8 cellular contexts compared by ENCODE assay signal in the genomic region with DNA sequence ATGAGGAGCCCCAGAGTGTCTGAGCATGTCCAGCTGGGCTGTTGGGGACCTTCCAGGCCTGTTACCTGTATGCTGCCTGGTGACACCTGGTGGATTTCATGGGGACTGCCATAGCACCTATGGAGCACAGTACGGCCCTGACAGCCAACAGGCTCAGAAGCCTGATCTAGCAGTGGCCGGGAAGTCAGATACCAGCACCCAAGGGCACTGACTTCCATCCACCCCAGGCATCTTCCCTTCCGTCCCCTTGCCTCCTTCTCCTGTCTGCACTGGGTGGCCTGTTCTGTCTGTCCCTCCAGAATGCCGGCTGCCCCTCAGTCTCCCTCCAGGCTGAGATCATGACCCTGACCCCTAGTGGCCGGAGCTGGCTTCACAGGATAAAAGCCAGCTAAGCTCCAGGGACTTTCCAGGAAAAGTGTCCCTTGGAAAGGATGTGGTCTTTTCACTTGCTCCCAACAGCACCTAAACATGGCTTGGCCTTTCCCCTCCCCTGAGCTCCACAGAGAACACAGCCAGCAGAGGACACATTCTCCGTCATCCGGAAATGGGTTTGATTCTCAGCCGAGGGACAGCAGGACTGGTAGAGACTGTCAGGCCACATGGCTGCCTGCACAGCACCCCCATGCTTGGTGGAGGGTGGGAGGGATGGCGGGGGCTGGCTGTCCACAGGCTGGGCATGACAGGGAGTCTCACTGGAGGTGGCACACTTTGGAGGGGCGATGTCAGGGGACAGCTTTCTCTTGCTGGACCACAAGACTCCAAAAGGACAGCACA. TPM values are rescaled to one million over a fixed set of nuclear protein-coding genes. Genes with fewer than 3 reads are reported as not detected.
DNase-seq lines count a peak whose midpoint lies in the region; ATAC-seq, FAIRE-seq and TF ChIP-seq lines count a peak whose summit lies in the region.

No MANE protein-coding gene starts in this region.

- peak overlapping the region; percentile 32 for H3K4me3 Mint-ChIP-seq in T-helper 1 cell treated with Interleukin-12 subunit alpha and Interleukin-12 subunit beta and Interleukin-4 antibody, amounts not matched to agents 30 μg/mL and 1 μg/mL, for 36 hours

- no TSS peak for BruUV-seq in HepG2 (replicated peaks; lab: Mats Ljungman, UMichigan)

- no peaks in the 10 kb centered on the region for H3K27me3 ChIP-seq in HepG2 (ENCODE audit: control insufficient read depth in 1 of 2, insufficient read depth in 2 of 2, low read length in 2 of 2)

- H3K27ac Mint-ChIP-seq in T-helper 1 cell treated with Interleukin-12 subunit alpha and Interleukin-12 subunit beta and Interleukin-4 antibody, amounts not matched to agents 30 μg/mL and 1 μg/mL, for 36 hours: peak overlapping the region; percentile 46

- peak; percentile 57 for FAIRE-seq in HepG2 (lab: Jason Lieb, UNC)

- in situ Hi-C loops in HepG2 (cut with HindIII; ENCODE audit: extremely low pct_ligation_motif_present, low pct_unique_long_range_greater_than_20kb): no loop called here

- peaks cover 14% of the 10 kb centered on the region for H3K36me3 Mint-ChIP-seq in T-helper 1 cell treated with Interleukin-12 subunit alpha and Interleukin-12 subunit beta and Interleukin-4 antibody, amounts not matched to agents 30 μg/mL and 1 μg/mL, for 36 hours (ENCODE audit: low read depth)

- no peak for TF ChIP-seq POLR2A in GM18505 (IDR thresholded peaks at IDR 0.05; ENCODE audit: borderline replicate concordance, extremely low read depth, insufficient read depth, insufficient read length)
- no peak for TF ChIP-seq POLR2A in HepG2 (IDR thresholded peaks at IDR 0.05; ENCODE audit: insufficient read depth in 1 of 2, low read depth in 2 of 2, low read length in 2 of 2)

- H4K20me1 ChIP-seq in HepG2 (ENCODE audit: insufficient read depth, low read length): peaks cover 4% of the 10 kb centered on the region

- peaks cover 4% of the 10 kb centered on the region for H3K27me3 Mint-ChIP-seq in T-helper 1 cell treated with Interleukin-12 subunit alpha and Interleukin-12 subunit beta and Interleukin-4 antibody, amounts not matched to agents 30 μg/mL and 1 μg/mL, for 36 hours (ENCODE audit: low read depth)

- peaks cover 3% of the 10 kb centered on the region for H3K4me1 ChIP-seq in HepG2 (ENCODE audit: insufficient read depth, low read length)

- DNase-seq in cardiac fibroblast (ENCODE audit: low read depth in 2 of 2) (peak; percentile 61 to 70), HepG2 (ENCODE audit: low spot score) (peak; percentile 67), mesenteric fat pad (ENCODE audit: low spot score) (no peak), NCI-H524 (lab: John Stamatoyannopoulos, UW) (no peak)
- DNase-seq in stimulated activated CD8-positive, alpha-beta memory T cell treated with anti-CD3 and anti-CD28 coated beads, Interleukin-15, amount 100 ng/mL, for 1 hour (ENCODE audit: low read depth): peak; percentile 42

- ATAC-seq in GM18505 (IDR thresholded peaks at IDR 0.05; ENCODE audit: unreplicated experiment): peak; percentile 61
- ATAC-seq in HG03025 (IDR thresholded peaks at IDR 0.05; ENCODE audit: low FRiP score, unreplicated experiment): peak; percentile 51
- peak; percentile 69 for ATAC-seq in HepG2

- peak; percentile 73 for TF ChIP-seq RAD21 in HepG2 (CRISPR knock-in tag; IDR thresholded peaks at IDR 0.05)

- no peak overlapping the region for H3K4me3 ChIP-seq in cardiac fibroblast (replicated peaks in 1 of 2; ENCODE audit: low read depth in 2 of 2, low read length in 2 of 2)
- peak overlapping the region; percentile 42 to 76 (median 49); a peak in 5 of 6 replicates for H3K4me3 ChIP-seq in HepG2 (replicated peaks in 1 of 3; ENCODE audit: insufficient read depth in 1 of 3, low read depth in 2 of 3, low read length in 3 of 3)

- H3K4me2 ChIP-seq in HepG2 (ENCODE audit: low read depth, low read length): peak overlapping the region; percentile 100

- H3K36me3 ChIP-seq in HepG2 (replicated peaks in 1 of 2; ENCODE audit: control insufficient read depth in 1 of 2, insufficient read depth in 2 of 2, low read length in 2 of 2): peaks cover 6 to 15% of the 10 kb centered on the region in 2 experiments; a peak in 3 of 5 replicates

- no peaks in the 10 kb centered on the region for H3K79me2 ChIP-seq in HepG2 (ENCODE audit: insufficient read depth, low read length)

- TF ChIP-seq CTCF in cardiac fibroblast (IDR thresholded peaks at IDR 0.05; ENCODE audit: low read depth, low read length) (peak; percentile 71), HepG2 (CRISPR knock-in tag; IDR thresholded peaks at IDR 0.05) (peak; percentile 91)

- TF ChIP-seq EP300 in HepG2 (IDR thresholded peaks at IDR 0.05; ENCODE audit: low read depth in 2 of 2, low read length in 2 of 2): no peak
- TF ChIP-seq EP300 in HepG2 (CRISPR knock-in tag; IDR thresholded peaks at IDR 0.05; ENCODE audit: borderline replicate concordance): no peak

- POLR2A ChIA-PET in HepG2 (lab: Yijun Ruan, JAX): interaction anchor here (1.4 to 1.8 kb wide), 2 partner anchors 10 to 220 kb away, joined by 4 to 17 read pairs; a partner anchor contains a TSS

- 16% methylated on average over 5 of the region's 10 CpGs for WGBS in HepG2 (ENCODE audit: low lambda C conversion rate)

- H3K4me1 Mint-ChIP-seq in T-helper 1 cell treated with Interleukin-12 subunit alpha and Interleukin-12 subunit beta and Interleukin-4 antibody, amounts not matched to agents 30 μg/mL and 1 μg/mL, for 36 hours (ENCODE audit: low read depth): peaks cover 6% of the 10 kb centered on the region

- intact Hi-C loops in HepG2 (cut with micrococcal nuclease; ENCODE audit: unreplicated experiment): loop anchor here (2.0 kb wide), 1 partner anchor 470 kb away; no protein-coding TSS in a partner anchor

- H3K27ac ChIP-seq in HepG2 (ENCODE audit: extremely low read length, insufficient read depth, low read length): no peak overlapping the region

- no peaks in the 10 kb centered on the region for H3K9me3 Mint-ChIP-seq in T-helper 1 cell treated with Interleukin-12 subunit alpha and Interleukin-12 subunit beta and Interleukin-4 antibody, amounts not matched to agents 30 μg/mL and 1 μg/mL, for 36 hours

- no peak overlapping the region for H3K9ac ChIP-seq in HepG2 (ENCODE audit: insufficient read depth, low read depth, low read length)

- no peak overlapping the region for H2AFZ ChIP-seq in HepG2 (ENCODE audit: low read length)

- no peaks in the 10 kb centered on the region for H3K9me3 ChIP-seq in HepG2 (ENCODE audit: low read length)

- CTCF ChIA-PET in HepG2 (lab: Yijun Ruan, JAX; ENCODE audit: low intra/inter-chr PET ratio, low total read pairs): interaction anchor here (0.7 kb wide), 1 partner anchor 9 kb away, joined by 4 read pairs; a partner anchor contains a TSS

TF ChIP-seq in HepG2, 621 proteins besides CTCF, POLR2A, EP300 and RAD21 (continues in another document):
- TF ChIP-seq, protein P1, sequence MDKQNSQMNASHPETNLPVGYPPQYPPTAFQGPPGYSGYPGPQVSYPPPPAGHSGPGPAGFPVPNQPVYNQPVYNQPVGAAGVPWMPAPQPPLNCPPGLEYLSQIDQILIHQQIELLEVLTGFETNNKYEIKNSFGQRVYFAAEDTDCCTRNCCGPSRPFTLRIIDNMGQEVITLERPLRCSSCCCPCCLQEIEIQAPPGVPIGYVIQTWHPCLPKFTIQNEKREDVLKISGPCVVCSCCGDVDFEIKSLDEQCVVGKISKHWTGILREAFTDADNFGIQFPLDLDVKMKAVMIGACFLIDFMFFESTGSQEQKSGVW (CRISPR knock-in tag; IDR thresholded peaks at IDR 0.05; ENCODE audit: borderline replicate concordance): no peak
- peak; percentile 53; the same call in 1 of the 2 replicates for TF ChIP-seq ZNF839 (CRISPR knock-in tag; IDR thresholded peaks at IDR 0.05; ENCODE audit: borderline replicate concordance)
- no peak for TF ChIP-seq PTBP1 (IDR thresholded peaks at IDR 0.05; ENCODE audit: low read depth, low read length, poor library complexity, severe bottlenecking)
- no peak for TF ChIP-seq HOXA5 (CRISPR knock-in tag; IDR thresholded peaks at IDR 0.05)
- TF ChIP-seq REPIN1 (CRISPR knock-in tag; IDR thresholded peaks at IDR 0.05; ENCODE audit: borderline replicate concordance, low read depth): no peak
- TF ChIP-seq ZFP82 (CRISPR knock-in tag; IDR thresholded peaks at IDR 0.05; ENCODE audit: borderline replicate concordance): no peak
- TF ChIP-seq ZSCAN25 (CRISPR knock-in tag; IDR thresholded peaks at IDR 0.05): no peak
- no peak for TF ChIP-seq ZC3H4 (CRISPR knock-in tag; IDR thresholded peaks at IDR 0.05; ENCODE audit: borderline replicate concordance)
- TF ChIP-seq ZNF230 (CRISPR knock-in tag; IDR thresholded peaks at IDR 0.05): peak; percentile 70; the same call in 1 of the 2 replicates
- 0 out of 2 replicates have a peak, but pooled peaks have one; percentile 40 for TF ChIP-seq ZNF343 (CRISPR knock-in tag; IDR thresholded peaks at IDR 0.05)
- no peak for TF ChIP-seq ARNT2 (CRISPR knock-in tag; IDR thresholded peaks at IDR 0.05; ENCODE audit: low read depth)
- TF ChIP-seq NAIF1 (CRISPR knock-in tag; IDR thresholded peaks at IDR 0.05; ENCODE audit: borderline replicate concordance): no peak
- no peak for TF ChIP-seq ZKSCAN5 (CRISPR knock-in tag; IDR thresholded peaks at IDR 0.05)

RNA-seq across cellular contexts. Expression of a gene that starts 9.5 kb away (rescaled TPM):
- total RNA-seq in HepG2 (2016; rRNA removed; fragmentation: Illumina TruSeq; extraction: Trizol): 2,570 and 3,054 TPM in 2 replicates
- 4,994 and 5,490 TPM in 2 replicates for total RNA-seq in HepG2 (2016; cell fraction: cytosol; rRNA removed; fragmentation: Illumina TruSeq; extraction: Trizol; ENCODE audit: low read depth)
- total RNA-seq in HepG2 (2016; cell fraction: insoluble cytoplasmic fraction; rRNA removed; fragmentation: Illumina TruSeq; extraction: Trizol): 2,663 and 3,313 TPM in 2 replicates
- 7,031 and 7,209 TPM in 2 replicates for total RNA-seq in HepG2 (2016; cell fraction: membrane; rRNA removed; fragmentation: Illumina TruSeq; extraction: Trizol)
- total RNA-seq in HepG2 (2016; cell fraction: nucleus; rRNA removed; fragmentation: Illumina TruSeq; extraction: Trizol): 929 and 985 TPM in 2 replicates
- 4,585 and 5,021 TPM in 2 replicates for polyA plus RNA-seq in HepG2 (2011; rRNA removed)
- 5,951 and 6,864 TPM in 2 replicates for polyA plus RNA-seq in HepG2 (2011; cell fraction: cytosol; rRNA removed)
- polyA plus RNA-seq in HepG2 (2011; cell fraction: nucleus; rRNA removed): 896 and 981 TPM in 2 replicates
- 4,134 and 4,528 TPM in 2 replicates for polyA plus RNA-seq in HepG2 (2012)
- polyA plus RNA-seq in HepG2 (2016; cell fraction: cytosol; fragmentation: Illumina TruSeq; extraction: Trizol; ENCODE audit: low read depth): 6,185 and 6,219 TPM in 2 replicates
- polyA plus RNA-seq in HepG2 (2016; cell fraction: insoluble cytoplasmic fraction; fragmentation: Illumina TruSeq; extraction: Trizol; ENCODE audit: low read depth): 3,184 and 3,595 TPM in 2 replicates
- polyA plus RNA-seq in HepG2 (2016; cell fraction: membrane; fragmentation: Illumina TruSeq; extraction: Trizol; ENCODE audit: low read depth): 6,729 and 7,315 TPM in 2 replicates
- 1,646 and 1,776 TPM in 2 replicates for polyA plus RNA-seq in HepG2 (2016; cell fraction: nucleus; fragmentation: Illumina TruSeq; extraction: Trizol; ENCODE audit: insufficient read depth, low read depth)
- polyA minus RNA-seq in HepG2 (2011; rRNA and poly(A)+ RNA removed; ENCODE audit: low replicate concordance): 329 and 1,099 TPM in 2 replicates
- polyA minus RNA-seq in HepG2 (2011; cell fraction: cytosol; rRNA and poly(A)+ RNA removed): 571 and 625 TPM in 2 replicates
- 313 and 389 TPM in 2 replicates for polyA minus RNA-seq in HepG2 (2011; cell fraction: nucleus; rRNA and poly(A)+ RNA removed)
- total RNA-seq in mesenteric fat pad: 1,281 TPM

Comparison
In these comparisons a context has a peak if more than half of its experiments do, and no peak if none do; other contexts are left out.
1. DNase-seq: peak in cardiac fibroblast (2 of 2), HepG2 (single experiment) and stimulated activated CD8-positive, alpha-beta memory T cell treated with anti-CD3 and anti-CD28 coated beads, Interleukin-15, amount 100 ng/mL, for 1 hour (single experiment); none in mesenteric fat pad (single experiment) and NCI-H524 (0 of 2).
2. H3K4me3 ChIP-seq: peak in HepG2 (3 of 3); none in cardiac fibroblast (0 of 2).
3. Peak in every context shown above with its lines, with median percentiles within 50 percentile points of each other: ATAC-seq.